ENCODE assay signal across 1 cellular context in genomic region chr2:10410001-10410671, GRCh38.
A peak's percentile ranks its signal among the peaks of the same experiment; 100 is the strongest.
TF ChIP-seq lines count a peak whose summit lies in the region.

No MANE protein-coding gene starts in this region.

TF ChIP-seq in GM12878, 131 proteins besides CTCF, POLR2A, EP300 and RAD21 (continued from another document and continues in another):
- TF ChIP-seq MAX (IDR thresholded peaks at IDR 0.05; ENCODE audit: low read depth, low read length) (no peak), ZNF592 (IDR thresholded peaks at IDR 0.05) (no peak), JUNB (IDR thresholded peaks at IDR 0.05) (peak; percentile 50; the same call in 1 of the 2 replicates), MTA2 (IDR thresholded peaks at IDR 0.05; ENCODE audit: low read depth) (peak; percentile 92), SREBF2 (IDR thresholded peaks at IDR 0.05; ENCODE audit: low read length) (no peak), RELB (IDR thresholded peaks at IDR 0.05; ENCODE audit: low read depth) (peak; percentile 91), FOS (IDR thresholded peaks at IDR 0.05; ENCODE audit: borderline replicate concordance, extremely low read depth, insufficient read length) (no peak), IRF5 (IDR thresholded peaks at IDR 0.05; ENCODE audit: borderline replicate concordance) (no peak), CHD4 (IDR thresholded peaks at IDR 0.05) (no peak), NRF1 (conservative IDR thresholded peaks at IDR 0.05; ENCODE audit: low read depth, low read length) (no peak), JUND (IDR thresholded peaks at IDR 0.05; ENCODE audit: low read depth, low read length) (peak; percentile 72), SMAD5 (IDR thresholded peaks at IDR 0.05; ENCODE audit: low read depth) (no peak), PKNOX1 (IDR thresholded peaks at IDR 0.05) (peak; percentile 52; the same call in 1 of the 2 replicates), WRNIP1 (IDR thresholded peaks at IDR 0.05; ENCODE audit: borderline replicate concordance, low read depth, low read length) (0 out of 2 replicates have a peak, but pooled peaks have one; percentile 23), SUZ12 (IDR thresholded peaks at IDR 0.05; ENCODE audit: unreplicated experiment) (no peak), IRF4 (IDR thresholded peaks at IDR 0.05; ENCODE audit: low read depth, low read length) (0 out of 2 replicates have a peak, but pooled peaks have one; percentile 6), FOXK2 (IDR thresholded peaks at IDR 0.05) (peak; percentile 92), ZNF622 (IDR thresholded peaks at IDR 0.05) (no peak), RELA (IDR thresholded peaks at IDR 0.05; ENCODE audit: borderline replicate concordance, partially characterized antibody) (no peak), ETV6 (conservative IDR thresholded peaks at IDR 0.05 in 1 of 2, IDR thresholded peaks at IDR 0.05 in 1 of 2; ENCODE audit: borderline replicate concordance in 1 of 2, low read depth in 1 of 2) (no peak), NR2F1 (conservative IDR thresholded peaks at IDR 0.05) (peak; percentile 39), CBX3 (IDR thresholded peaks at IDR 0.05; ENCODE audit: borderline replicate concordance, low read depth) (no peak), LARP7 (IDR thresholded peaks at IDR 0.05) (no peak), NFXL1 (IDR thresholded peaks at IDR 0.05; ENCODE audit: borderline replicate concordance) (no peak), MTA3 (IDR thresholded peaks at IDR 0.05; ENCODE audit: borderline replicate concordance, low read length) (0 out of 2 replicates have a peak, but pooled peaks have one; percentile 51), TCF12 (IDR thresholded peaks at IDR 0.05; ENCODE audit: low read depth, low read length) (peak; percentile 84), CREM (IDR thresholded peaks at IDR 0.05; ENCODE audit: low read depth) (peak; percentile 77), ZBTB40 (IDR thresholded peaks at IDR 0.05; ENCODE audit: borderline replicate concordance) (peak; percentile 45; the same call in 1 of the 2 replicates), HSF1 (IDR thresholded peaks at IDR 0.05; ENCODE audit: low read depth, low read length) (no peak), SPI1 (IDR thresholded peaks at IDR 0.05; ENCODE audit: borderline replicate concordance, insufficient read depth, low read depth, low read length) (peak; percentile 92), RUNX3 (IDR thresholded peaks at IDR 0.05; ENCODE audit: low read length) (peak; percentile 84), NR2C2 (IDR thresholded peaks at IDR 0.05; ENCODE audit: borderline replicate concordance, control insufficient read depth, insufficient read length, low read depth) (no peak), DPF2 (IDR thresholded peaks at IDR 0.05) (peak; percentile 73), CHD1 (IDR thresholded peaks at IDR 0.05; ENCODE audit: low read depth, low read length) (no peak), PAX8 (IDR thresholded peaks at IDR 0.05) (no peak), GATAD2B (conservative IDR thresholded peaks at IDR 0.05; ENCODE audit: low read depth) (peak; percentile 57; the same call in 1 of the 2 replicates), SRF (IDR thresholded peaks at IDR 0.05; ENCODE audit: low read depth in 2 of 2, low read length in 2 of 2) (no peak), GABPA (IDR thresholded peaks at IDR 0.05; ENCODE audit: low read depth) (no peak), TARDBP (IDR thresholded peaks at IDR 0.05; ENCODE audit: borderline replicate concordance) (no peak), YBX1 (IDR thresholded peaks at IDR 0.05) (no peak), EED (IDR thresholded peaks at IDR 0.05; ENCODE audit: low read depth) (peak; percentile 64), ZNF274 (IDR thresholded peaks at IDR 0.05; ENCODE audit: insufficient read depth, insufficient read length) (no peak), TBL1XR1 (IDR thresholded peaks at IDR 0.05; ENCODE audit: low read depth, low read length) (peak; percentile 50; the same call in 1 of the 2 replicates), NKRF (conservative IDR thresholded peaks at IDR 0.05) (no peak)
